ENCODE assay signal across 13 cellular contexts in genomic region chr1:197781998-197782718, GRCh38. TPM values are rescaled to one million over a fixed set of nuclear protein-coding genes. Genes with fewer than 3 reads are reported as not detected.
A peak's percentile ranks its signal among the peaks of the same experiment; 100 is the strongest.
DNase-seq lines count a peak whose midpoint lies in the region; ATAC-seq and TF ChIP-seq lines count a peak whose summit lies in the region.
"Had no signal": no experiment of that assay in that cellular context is flagged by ENCODE, and none has a peak within 500 bp of the region (broad histone marks: within the 10 kb centered on the region; RNA-seq: fewer than 3 reads in every experiment).

No MANE protein-coding gene starts in this region.

- H3K4me3 ChIP-seq in GM23248 (no peak overlapping the region), SK-N-MC (no peak overlapping the region), esophagus squamous epithelium (peak overlapping the region in 1 of 4 donors; percentile 11), dorsolateral prefrontal cortex (no peak overlapping the region)
- H3K4me3 ChIP-seq: GM23338, SJSA1 had no signal

- DNase-seq in GM23248 (peak; percentile 66), SK-N-MC (ENCODE audit: low read depth, low spot score) (no peak), esophagus squamous epithelium (lab: John Stamatoyannopoulos, UW) (no peak), renal cortical epithelial cell (ENCODE audit: low read depth) (peak; percentile 64), left lobe of liver (ENCODE audit: low spot score) (no peak), dorsolateral prefrontal cortex (no peak)
- DNase-seq in stimulated activated CD4-positive, alpha-beta T cell treated with anti-CD3 and anti-CD28 coated beads, Interleukin-4, amount 100 ng/mL, for 1 hour: no peak
- DNase-seq: activated CD4-positive, CD25-positive, alpha-beta regulatory T cell; NCI-H146; NCI-H526 treated with DMSO at 0.1 percent for 48 hours had no signal

- H3K9me3 ChIP-seq in GM23248 (ENCODE audit: low read depth) (no peaks in the 10 kb centered on the region), SK-N-MC (ENCODE audit: low read depth, low read length) (no peaks in the 10 kb centered on the region), esophagus squamous epithelium (no peaks in the 10 kb centered on the region)
- H3K9me3 ChIP-seq: SJSA1 had no signal

- TF ChIP-seq CTCF in esophagus squamous epithelium (IDR thresholded peaks at IDR 0.05) (no peak), dorsolateral prefrontal cortex (IDR thresholded peaks at IDR 0.05 in 54 of 56, conservative IDR thresholded peaks at IDR 0.05 in 2 of 56; ENCODE audit: low read depth in 1 of 56, partially characterized antibody in 56 of 56) (no peak)

- peak overlapping the region; percentile 11 for H2AFZ ChIP-seq in GM23248
- H2AFZ ChIP-seq: GM23338 had no signal

- intact Hi-C loops in esophagus squamous epithelium (cut with DNase I): no loop called here
- intact Hi-C loops in dorsolateral prefrontal cortex (cut with DNase I): no loop called here

- in situ Hi-C loops in GM23248 (cut with MboI): no loop called here

- H3K4me2 ChIP-seq in GM23248 (ENCODE audit: unreplicated experiment): peak overlapping the region; percentile 58
- H3K4me2 ChIP-seq: GM23338 had no signal

- ATAC-seq in GM18867 (IDR thresholded peaks at IDR 0.05; ENCODE audit: unreplicated experiment) (no peak), left lobe of liver (no peak)
- ATAC-seq: GM23338 had no signal

- H3K27me3 ChIP-seq in GM23248 (replicated peaks; ENCODE audit: insufficient read depth): no peaks in the 10 kb centered on the region
- H3K27me3 ChIP-seq in esophagus squamous epithelium: no peaks in the 10 kb centered on the region
- no peaks in the 10 kb centered on the region for H3K27me3 ChIP-seq in dorsolateral prefrontal cortex
- H3K27me3 ChIP-seq: SJSA1 had no signal

- H3K4me1 ChIP-seq in GM23248 (ENCODE audit: insufficient read depth) (peaks cover 48% of the 10 kb centered on the region), esophagus squamous epithelium (peaks cover 0 to 62% (median 15%) of the 10 kb centered on the region in 3 donors)

- H3K36me3 ChIP-seq in GM23248 (ENCODE audit: low read depth) (no peaks in the 10 kb centered on the region), SK-N-MC (ENCODE audit: insufficient read depth, low read length) (no peaks in the 10 kb centered on the region), esophagus squamous epithelium (no peaks in the 10 kb centered on the region)
- H3K36me3 ChIP-seq: SJSA1 had no signal

- H3F3A ChIP-seq in GM23248 (ENCODE audit: insufficient read depth): peaks cover 40% of the 10 kb centered on the region

- H3K9ac ChIP-seq in GM23248 (no peak overlapping the region), SK-N-MC (ENCODE audit: insufficient read length) (no peak overlapping the region)

- H3K27ac ChIP-seq in GM23248 (peak overlapping the region; percentile 75), SK-N-MC (peak overlapping the region; percentile 87; the same call in 1 of the 2 replicates), esophagus squamous epithelium (peak overlapping the region; percentile 64 to 84 (median 74)), dorsolateral prefrontal cortex (no peak overlapping the region)
- H3K27ac ChIP-seq: SJSA1 had no signal

- no peak for TF ChIP-seq POLR2A in esophagus squamous epithelium (IDR thresholded peaks at IDR 0.05)

- no peaks in the 10 kb centered on the region for H3K9me2 ChIP-seq in GM23248 (ENCODE audit: insufficient read depth)

- 31 to 47% methylated on average over 2 of the region's 2 CpGs for WGBS in GM23248 (ENCODE audit: low coverage in 1 of 2, low lambda C conversion rate in 2 of 2, missing lambda C conversion rate in 2 of 2), 2 experiments
- WGBS in esophagus squamous epithelium, 2 donors: 16 to 23% methylated on average over 2 of the region's 2 CpGs

- H4K20me1 ChIP-seq in GM23248 (ENCODE audit: insufficient read depth): no peaks in the 10 kb centered on the region

- H3K79me2 ChIP-seq in GM23248 (ENCODE audit: insufficient read depth): no peaks in the 10 kb centered on the region

RNA-seq across cellular contexts. Expression of gene DENND1B, which starts 6.9 kb away (rescaled TPM):
- total RNA-seq in GM23248 (2014; rRNA removed; shearing (Covaris generic)): 21.3 and 28.1 TPM in 2 replicates
- 8.9 and 9.2 TPM in 2 replicates for polyA plus RNA-seq in GM23248 (2016; fragmentation: Nextera tagmentation; extraction: Ambion mirVana)
- 10 to 100 TPM; 13.6 to 25.5 (median 18.2) TPM for total RNA-seq in esophagus squamous epithelium
- total RNA-seq in renal cortical epithelial cell: 28.7 and 29.5 TPM in 2 replicates
- total RNA-seq in left lobe of liver: 9.5 TPM
- total RNA-seq in dorsolateral prefrontal cortex: 10 to 100 TPM; 11.6 to 37.6 (median 22.2) TPM

Comparison
In these comparisons a context has a peak if more than half of its experiments do, and no peak if none do; other contexts are left out.
1. DNase-seq: peak in GM23248 (single experiment) and renal cortical epithelial cell (single experiment); none in SK-N-MC (single experiment), esophagus squamous epithelium (single experiment), stimulated activated CD4-positive, alpha-beta T cell treated with anti-CD3 and anti-CD28 coated beads, Interleukin-4, amount 100 ng/mL, for 1 hour (single experiment), left lobe of liver (single experiment) and dorsolateral prefrontal cortex (0 of 10).
2. H3K27ac ChIP-seq: peak in GM23248 (single experiment), SK-N-MC (single experiment) and esophagus squamous epithelium (4 of 4); none in dorsolateral prefrontal cortex (0 of 59).